In genomic region chr2:91577406-91577805, GRCh38 we compare ENCODE assay signal across 7 cellular contexts.
DNase-seq lines count a peak whose midpoint lies in the region; ATAC-seq, FAIRE-seq and TF ChIP-seq lines count a peak whose summit lies in the region.
"Not testable (repeated sequence)": the region's sequence is repeated elsewhere in the genome, so short reads cannot be mapped to it uniquely, and the experiment has no call there.

No MANE protein-coding gene starts in this region.

- H3K4me3 ChIP-seq in kidney (ENCODE audit: low read length in 2 of 2); lung; spleen: not testable (repeated sequence)

- not testable (repeated sequence) for TF ChIP-seq POLR2A in spleen (IDR thresholded peaks at IDR 0.05)

- H3K36me3 ChIP-seq in kidney (ENCODE audit: control insufficient read depth in 1 of 2, insufficient read depth in 2 of 2, low read length in 2 of 2); lung (ENCODE audit: control insufficient read depth in 2 of 2, insufficient read depth in 2 of 2, low read length in 2 of 2); spleen: not testable (repeated sequence)

- intact Hi-C loops in activated CD4-positive, alpha-beta T cell treated with anti-CD3 and anti-CD28 coated beads, Interleukin-2, amount 10 ng/mL, durations not matched to agents 24 days and 14 days (cut with micrococcal nuclease); kidney (cut with DNase I); spleen (cut with DNase I; ENCODE audit: low total_unique reads): not testable (repeated sequence)

- DNase-seq in activated CD4-positive, alpha-beta T cell treated with anti-CD3 and anti-CD28 coated beads, Interleukin-2, amount 10 ng/mL, durations not matched to agents 24 days and 14 days = peak; percentile 17
- DNase-seq in kidney (peak; percentile 40), lung (ENCODE audit: low spot score) (peak; percentile 28), myocyte (ENCODE audit: low read depth) (peak; percentile 6), osteocyte (ENCODE audit: extremely low spot score, unreplicated experiment) (peak; percentile 77), spleen (peak; percentile 51), type B pancreatic cell (ENCODE audit: extremely low spot score, unreplicated experiment) (peak; percentile 34)

- not testable (repeated sequence) for H3K27ac ChIP-seq in kidney (ENCODE audit: low read depth in 2 of 2, low read length in 2 of 2); lung (ENCODE audit: low read depth in 1 of 2, low read length in 1 of 2); spleen

- not testable (repeated sequence) for FAIRE-seq in kidney (lab: Jason Lieb, UNC)

- 76 to 84% methylated on average over 6 of the region's 6 CpGs for WGBS in lung, 2 donors
- 66 to 83% (median 76%) methylated on average over 6 of the region's 6 CpGs for WGBS in spleen, 5 donors

- not testable (repeated sequence) for H3K27me3 Mint-ChIP-seq in activated CD4-positive, alpha-beta T cell treated with anti-CD3 and anti-CD28 coated beads, Interleukin-2, amount 10 ng/mL, durations not matched to agents 24 days and 14 days; osteocyte (ENCODE audit: unreplicated experiment); type B pancreatic cell

- not testable (repeated sequence) for H3K4me1 Mint-ChIP-seq in activated CD4-positive, alpha-beta T cell treated with anti-CD3 and anti-CD28 coated beads, Interleukin-2, amount 10 ng/mL, durations not matched to agents 24 days and 14 days; osteocyte (ENCODE audit: unreplicated experiment); type B pancreatic cell (ENCODE audit: unreplicated experiment)

- not testable (repeated sequence) for H3K9me3 ChIP-seq in kidney (ENCODE audit: control insufficient read depth in 1 of 2, low read length in 2 of 2); lung (ENCODE audit: control insufficient read depth in 2 of 2, insufficient read depth in 1 of 2, low read length in 1 of 2); spleen

- not testable (repeated sequence) for ATAC-seq in lung (ENCODE audit: insufficient read depth, low FRiP score)

- not testable (repeated sequence) for TF ChIP-seq CTCF in kidney (IDR thresholded peaks at IDR 0.05; ENCODE audit: borderline replicate concordance, extremely low read depth, insufficient read depth); lung (IDR thresholded peaks at IDR 0.05; ENCODE audit: control extremely low read depth, extremely low read depth); osteocyte (IDR thresholded peaks at IDR 0.05); spleen (IDR thresholded peaks at IDR 0.05 in 8 of 11, conservative IDR thresholded peaks at IDR 0.05 in 3 of 11); type B pancreatic cell (conservative IDR thresholded peaks at IDR 0.05)

- not testable (repeated sequence) for H3K4me3 Mint-ChIP-seq in activated CD4-positive, alpha-beta T cell treated with anti-CD3 and anti-CD28 coated beads, Interleukin-2, amount 10 ng/mL, durations not matched to agents 24 days and 14 days; osteocyte (ENCODE audit: unreplicated experiment); type B pancreatic cell

- not testable (repeated sequence) for H3K27ac Mint-ChIP-seq in activated CD4-positive, alpha-beta T cell treated with anti-CD3 and anti-CD28 coated beads, Interleukin-2, amount 10 ng/mL, durations not matched to agents 24 days and 14 days; osteocyte (ENCODE audit: unreplicated experiment); type B pancreatic cell

- H3K9ac ChIP-seq in kidney (ENCODE audit: low read length in 2 of 2) = not testable (repeated sequence)

- not testable (repeated sequence) for H3K36me3 Mint-ChIP-seq in activated CD4-positive, alpha-beta T cell treated with anti-CD3 and anti-CD28 coated beads, Interleukin-2, amount 10 ng/mL, durations not matched to agents 24 days and 14 days (ENCODE audit: low read depth); osteocyte (ENCODE audit: unreplicated experiment); type B pancreatic cell

- H3K27me3 ChIP-seq in lung (ENCODE audit: control insufficient read depth, insufficient read depth); spleen (replicated peaks in 1 of 7): not testable (repeated sequence)

- H3K9me3 Mint-ChIP-seq in activated CD4-positive, alpha-beta T cell treated with anti-CD3 and anti-CD28 coated beads, Interleukin-2, amount 10 ng/mL, durations not matched to agents 24 days and 14 days; type B pancreatic cell: not testable (repeated sequence)
- peaks cover 20% of the 10 kb centered on the region for H3K9me3 Mint-ChIP-seq in osteocyte (ENCODE audit: unreplicated experiment)

- not testable (repeated sequence) for H3K4me1 ChIP-seq in kidney (ENCODE audit: control insufficient read depth in 1 of 2, insufficient read depth in 1 of 2, low read depth in 1 of 2, low read length in 2 of 2); lung (ENCODE audit: control insufficient read depth in 2 of 2, insufficient read depth in 2 of 2, low read length in 2 of 2); spleen

Comparison
In these comparisons a context has a peak if more than half of its experiments do, and no peak if none do; other contexts are left out.
1. DNase-seq: peak in every context shown above with its lines; median percentile 77 in osteocyte; 51 in spleen; 40 in kidney; 34 in type B pancreatic cell; 28 in lung; 17 in activated CD4-positive, alpha-beta T cell treated with anti-CD3 and anti-CD28 coated beads, Interleukin-2, amount 10 ng/mL, durations not matched to agents 24 days and 14 days; 6 in myocyte.